In genomic region chr9:127185931-127186781, GRCh38 we compare ENCODE assay signal across 8 cellular contexts.
DNase-seq lines count a peak whose midpoint lies in the region; ATAC-seq and TF ChIP-seq lines count a peak whose summit lies in the region.

No MANE protein-coding gene starts in this region.

- TF ChIP-seq CTCF in VCaP (conservative IDR thresholded peaks at IDR 0.05) (no peak), foreskin fibroblast (IDR thresholded peaks at IDR 0.05; ENCODE audit: low read depth, low read length) (no peak), nephron (IDR thresholded peaks at IDR 0.05; ENCODE audit: unreplicated experiment in 3 of 3) (no peak), upper lobe of left lung (IDR thresholded peaks at IDR 0.05) (no peak)

- DNase-seq in foreskin fibroblast = peak; percentile 94 to 97
- peak in 1 of 2 donors; percentile 49 for DNase-seq in upper lobe of left lung
- DNase-seq in activated CD4-positive, alpha-beta memory T cell treated with anti-CD3 and anti-CD28 coated beads for 36 hours = no peak
- no peak for DNase-seq in activated naive CD4-positive, alpha-beta T cell (lab: John Stamatoyannopoulos, UW)
- no peak for DNase-seq in activated naive CD4-positive, alpha-beta T cell treated with anti-CD3 and anti-CD28 coated beads, Interleukin-2, amount 50 U/mL, for 16 hours
- no peak for DNase-seq in NCI-H2107 (lab: John Stamatoyannopoulos, UW)

- peak in 2 of 4 donors; percentile 52 to 69 for TF ChIP-seq EP300 in upper lobe of left lung (IDR thresholded peaks at IDR 0.05)

- no peaks in the 10 kb centered on the region for H3K36me3 Mint-ChIP-seq in nephron (ENCODE audit: low read depth)
- H3K36me3 Mint-ChIP-seq in activated CD4-positive, alpha-beta memory T cell treated with anti-CD3 and anti-CD28 coated beads for 36 hours = peaks cover 2% of the 10 kb centered on the region

- H3K4me1 ChIP-seq in upper lobe of left lung = peaks cover 11 to 35% (median 22%) of the 10 kb centered on the region in 4 donors

- H3K9me3 Mint-ChIP-seq in nephron = no peaks in the 10 kb centered on the region
- H3K9me3 Mint-ChIP-seq in activated CD4-positive, alpha-beta memory T cell treated with anti-CD3 and anti-CD28 coated beads for 36 hours = no peaks in the 10 kb centered on the region

- H3K4me3 ChIP-seq in foreskin fibroblast (ENCODE audit: low read depth in 1 of 2, low read length in 2 of 2) = no peak overlapping the region
- H3K4me3 ChIP-seq in upper lobe of left lung = no peak overlapping the region

- POLR2A ChIA-PET in activated CD4-positive, alpha-beta memory T cell treated with anti-CD3 and anti-CD28 coated beads for 36 hours (lab: Charles Lee) = no interaction called here

- peaks cover 51% of the 10 kb centered on the region for H3K4me1 Mint-ChIP-seq in nephron
- no peaks in the 10 kb centered on the region for H3K4me1 Mint-ChIP-seq in activated CD4-positive, alpha-beta memory T cell treated with anti-CD3 and anti-CD28 coated beads for 36 hours (ENCODE audit: low read depth)

- TF ChIP-seq POLR2A in upper lobe of left lung (IDR thresholded peaks at IDR 0.05) = no peak

- intact Hi-C loops in activated CD4-positive, alpha-beta memory T cell treated with anti-CD3 and anti-CD28 coated beads for 36 hours (cut with micrococcal nuclease) = no loop called here

- peak overlapping the region; percentile 67 to 96 (median 83) for H3K27ac Mint-ChIP-seq in nephron
- H3K27ac Mint-ChIP-seq in activated CD4-positive, alpha-beta memory T cell treated with anti-CD3 and anti-CD28 coated beads for 36 hours = no peak overlapping the region

- H3K27ac ChIP-seq in VCaP = peak overlapping the region; percentile 31; the same call in 1 of the 2 replicates
- peak overlapping the region; percentile 69 to 83 (median 76) for H3K27ac ChIP-seq in upper lobe of left lung

- no peaks in the 10 kb centered on the region for H3K36me3 ChIP-seq in upper lobe of left lung

- no peaks in the 10 kb centered on the region for H3K9me3 ChIP-seq in upper lobe of left lung

- 38 to 45% methylated on average over 5 to 11 of the region's 11 CpGs for WGBS in upper lobe of left lung, 2 donors

- no peaks in the 10 kb centered on the region for H3K27me3 ChIP-seq in upper lobe of left lung

- CTCF ChIA-PET in activated CD4-positive, alpha-beta memory T cell treated with anti-CD3 and anti-CD28 coated beads for 36 hours (lab: Charles Lee) = interaction anchor here (1.2 to 1.6 kb wide), 2 partner anchors 12 to 221 kb away, joined by 3 to 5 read pairs; no protein-coding TSS in a partner anchor

- H3K27me3 Mint-ChIP-seq in nephron (ENCODE audit: low read depth) = peaks cover 12% of the 10 kb centered on the region
- no peaks in the 10 kb centered on the region for H3K27me3 Mint-ChIP-seq in activated CD4-positive, alpha-beta memory T cell treated with anti-CD3 and anti-CD28 coated beads for 36 hours

- ATAC-seq in upper lobe of left lung (ENCODE audit: low FRiP score in 2 of 2) = peak; percentile 79 to 88

- H3K4me3 Mint-ChIP-seq in nephron = peak overlapping the region in 1 of 3 experiments; percentile 24
- no peak overlapping the region for H3K4me3 Mint-ChIP-seq in activated CD4-positive, alpha-beta memory T cell treated with anti-CD3 and anti-CD28 coated beads for 36 hours

Comparison
In these comparisons a context has a peak if more than half of its experiments do, and no peak if none do; other contexts are left out.
1. DNase-seq: peak in foreskin fibroblast (2 of 2); none in activated CD4-positive, alpha-beta memory T cell treated with anti-CD3 and anti-CD28 coated beads for 36 hours (single experiment), activated naive CD4-positive, alpha-beta T cell (0 of 4), activated naive CD4-positive, alpha-beta T cell treated with anti-CD3 and anti-CD28 coated beads, Interleukin-2, amount 50 U/mL, for 16 hours (single experiment) and NCI-H2107 (single experiment).